ENCODE assay signal across 1 cellular context in the genomic region with DNA sequence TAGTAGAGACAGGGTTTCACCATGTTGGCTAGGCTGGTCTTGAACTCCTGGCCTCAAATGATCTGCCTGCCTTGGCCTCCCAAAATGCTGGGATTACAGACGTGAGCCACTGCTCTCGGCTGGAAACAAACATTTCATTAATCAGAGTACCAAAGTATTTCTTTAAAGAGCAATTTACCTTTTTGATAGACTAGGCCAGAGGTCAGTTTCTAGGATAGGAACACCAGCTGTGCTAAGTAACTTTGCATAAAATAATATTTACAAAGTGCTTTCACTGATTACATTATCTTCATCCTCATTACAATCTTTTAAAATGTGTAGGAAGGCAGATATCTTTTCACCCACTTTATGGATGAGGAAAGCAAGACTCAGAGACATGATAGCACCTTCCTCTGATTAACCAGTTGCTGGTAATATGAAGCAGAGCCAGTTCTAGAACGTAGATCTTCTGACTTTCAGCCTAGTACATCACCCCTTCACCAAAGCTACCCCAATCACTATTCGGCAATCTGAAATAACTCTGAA.
TF ChIP-seq lines count a peak whose summit lies in the region.

No MANE protein-coding gene starts in this region.

TF ChIP-seq in HepG2, 621 proteins besides CTCF, POLR2A, EP300 and RAD21 (continued from another document):
- TF ChIP-seq ZNF280D (CRISPR knock-in tag; IDR thresholded peaks at IDR 0.05) (no peak), FOXC1 (CRISPR knock-in tag; IDR thresholded peaks at IDR 0.05; ENCODE audit: borderline replicate concordance) (no peak), MXD4 (CRISPR knock-in tag; IDR thresholded peaks at IDR 0.05) (no peak)
